In the genomic region with DNA sequence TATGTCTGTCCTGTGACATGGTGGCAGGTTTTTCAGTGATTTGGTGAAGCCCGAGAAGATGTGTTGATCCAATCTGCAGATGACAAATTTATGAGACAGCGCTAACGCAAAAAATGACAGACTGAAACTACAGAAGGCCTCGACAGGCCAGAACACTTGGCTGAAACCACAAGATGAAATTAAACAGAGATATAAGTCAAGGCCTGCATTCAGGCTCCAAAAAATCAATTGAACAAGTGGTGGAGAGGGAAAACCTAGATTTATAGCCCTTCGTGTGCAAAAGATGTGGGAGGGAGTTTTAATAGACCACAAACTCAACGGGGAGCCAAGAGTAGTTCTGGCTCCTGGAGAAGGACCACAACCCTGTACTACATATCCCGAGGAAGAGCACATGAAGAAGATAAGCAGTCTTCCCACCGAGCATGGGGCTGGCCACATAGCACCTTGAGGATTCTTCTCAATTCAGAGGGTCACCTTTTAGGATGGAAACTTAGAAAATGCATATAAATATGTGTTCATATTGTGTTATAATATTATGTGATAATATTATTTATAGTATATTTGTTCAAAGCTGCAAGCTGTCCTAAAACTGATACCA, we compare ENCODE assay signal across 1 cellular context.
TF ChIP-seq lines count a peak whose summit lies in the region.

No MANE protein-coding gene starts in this region.

TF ChIP-seq in HEK293, 187 proteins besides CTCF, POLR2A, EP300 and RAD21 (continued from another document and continues in another):
- TF ChIP-seq, protein P1, sequence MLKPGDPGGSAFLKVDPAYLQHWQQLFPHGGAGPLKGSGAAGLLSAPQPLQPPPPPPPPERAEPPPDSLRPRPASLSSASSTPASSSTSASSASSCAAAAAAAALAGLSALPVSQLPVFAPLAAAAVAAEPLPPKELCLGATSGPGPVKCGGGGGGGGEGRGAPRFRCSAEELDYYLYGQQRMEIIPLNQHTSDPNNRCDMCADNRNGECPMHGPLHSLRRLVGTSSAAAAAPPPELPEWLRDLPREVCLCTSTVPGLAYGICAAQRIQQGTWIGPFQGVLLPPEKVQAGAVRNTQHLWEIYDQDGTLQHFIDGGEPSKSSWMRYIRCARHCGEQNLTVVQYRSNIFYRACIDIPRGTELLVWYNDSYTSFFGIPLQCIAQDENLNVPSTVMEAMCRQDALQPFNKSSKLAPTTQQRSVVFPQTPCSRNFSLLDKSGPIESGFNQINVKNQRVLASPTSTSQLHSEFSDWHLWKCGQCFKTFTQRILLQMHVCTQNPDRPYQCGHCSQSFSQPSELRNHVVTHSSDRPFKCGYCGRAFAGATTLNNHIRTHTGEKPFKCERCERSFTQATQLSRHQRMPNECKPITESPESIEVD (tag by site-specific recombination; IDR thresholded peaks at IDR 0.05): peak; percentile 88
- TF ChIP-seq ZNF23 (tag by site-specific recombination; IDR thresholded peaks at IDR 0.05; ENCODE audit: borderline replicate concordance) (no peak), ZNF621 (tag by site-specific recombination; IDR thresholded peaks at IDR 0.05) (no peak), BCL11A (tag by site-specific recombination; IDR thresholded peaks at IDR 0.05; ENCODE audit: low read depth) (no peak), EGR2 (tag by site-specific recombination; IDR thresholded peaks at IDR 0.05; ENCODE audit: low read depth) (0 out of 2 replicates have a peak, but pooled peaks have one; percentile 7), ZNF837 (tag by site-specific recombination; IDR thresholded peaks at IDR 0.05) (no peak), ZNF112 (tag by site-specific recombination; IDR thresholded peaks at IDR 0.05) (no peak), RBAK (tag by site-specific recombination; IDR thresholded peaks at IDR 0.05) (no peak), OSR2 (tag by site-specific recombination; IDR thresholded peaks at IDR 0.05) (peak; percentile 88), ZNF426 (tag by site-specific recombination; IDR thresholded peaks at IDR 0.05) (no peak), ZNF37A (tag by site-specific recombination; IDR thresholded peaks at IDR 0.05) (no peak), ZNF121 (tag by site-specific recombination; IDR thresholded peaks at IDR 0.05) (peak; percentile 58), ZSCAN30 (tag by site-specific recombination; IDR thresholded peaks at IDR 0.05) (no peak), HOXA7 (CRISPR knock-in tag; IDR thresholded peaks at IDR 0.05; ENCODE audit: borderline replicate concordance) (no peak), GLIS1 (tag by site-specific recombination; IDR thresholded peaks at IDR 0.05) (peak; percentile 45), ZNF555 (tag by site-specific recombination; conservative IDR thresholded peaks at IDR 0.05) (no peak), ZNF138 (tag by site-specific recombination; IDR thresholded peaks at IDR 0.05; ENCODE audit: borderline replicate concordance) (no peak), ZNF571 (tag by site-specific recombination; IDR thresholded peaks at IDR 0.05) (no peak), ZNF146 (tag by site-specific recombination; IDR thresholded peaks at IDR 0.05) (no peak), ZNF510 (tag by site-specific recombination; IDR thresholded peaks at IDR 0.05; ENCODE audit: insufficient replicate concordance) (no peak), ZNF707 (tag by site-specific recombination; IDR thresholded peaks at IDR 0.05) (no peak), ZNF776 (tag by site-specific recombination; IDR thresholded peaks at IDR 0.05; ENCODE audit: borderline replicate concordance) (no peak), ZBTB17 (tag by site-specific recombination; IDR thresholded peaks at IDR 0.05) (peak; percentile 33; the same call in 1 of the 2 replicates), ZNF114 (tag by site-specific recombination; IDR thresholded peaks at IDR 0.05) (no peak), ZNF133 (tag by site-specific recombination; IDR thresholded peaks at IDR 0.05) (no peak), SP2 (tag by site-specific recombination; IDR thresholded peaks at IDR 0.05) (no peak), ZNF473 (tag by site-specific recombination; IDR thresholded peaks at IDR 0.05) (no peak), HOXC10 (CRISPR knock-in tag; IDR thresholded peaks at IDR 0.05) (no peak), ZNF302 (tag by site-specific recombination; IDR thresholded peaks at IDR 0.05; ENCODE audit: low read depth) (no peak), ZNF169 (tag by site-specific recombination; IDR thresholded peaks at IDR 0.05) (no peak)
- TF ChIP-seq, protein P2, sequence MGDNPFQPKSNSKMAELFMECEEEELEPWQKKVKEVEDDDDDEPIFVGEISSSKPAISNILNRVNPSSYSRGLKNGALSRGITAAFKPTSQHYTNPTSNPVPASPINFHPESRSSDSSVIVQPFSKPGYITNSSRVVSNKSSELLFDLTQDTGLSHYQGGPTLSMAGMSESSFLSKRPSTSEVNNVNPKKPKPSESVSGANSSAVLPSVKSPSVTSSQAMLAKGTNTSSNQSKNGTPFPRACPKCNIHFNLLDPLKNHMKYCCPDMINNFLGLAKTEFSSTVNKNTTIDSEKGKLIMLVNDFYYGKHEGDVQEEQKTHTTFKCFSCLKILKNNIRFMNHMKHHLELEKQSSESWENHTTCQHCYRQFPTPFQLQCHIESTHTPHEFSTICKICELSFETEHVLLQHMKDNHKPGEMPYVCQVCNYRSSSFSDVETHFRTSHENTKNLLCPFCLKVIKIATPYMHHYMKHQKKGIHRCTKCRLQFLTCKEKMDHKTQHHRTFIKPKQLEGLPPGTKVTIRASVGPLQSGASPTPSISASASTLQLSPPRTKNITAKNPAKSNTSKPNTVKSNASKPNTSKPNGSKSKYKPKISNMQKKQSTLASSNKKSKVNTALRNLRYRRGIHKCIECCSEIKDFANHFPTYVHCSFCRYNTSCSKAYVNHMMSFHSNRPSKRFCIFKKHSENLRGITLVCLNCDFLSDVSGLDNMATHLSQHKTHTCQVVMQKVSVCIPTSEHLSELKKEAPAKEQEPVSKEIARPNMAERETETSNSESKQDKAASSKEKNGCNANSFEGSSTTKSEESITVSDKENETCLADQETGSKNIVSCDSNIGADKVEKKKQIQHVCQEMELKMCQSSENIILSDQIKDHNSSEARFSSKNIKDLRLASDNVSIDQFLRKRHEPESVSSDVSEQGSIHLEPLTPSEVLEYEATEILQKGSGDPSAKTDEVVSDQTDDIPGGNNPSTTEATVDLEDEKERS (tag by site-specific recombination; IDR thresholded peaks at IDR 0.05): no peak
- TF ChIP-seq, protein P3, sequence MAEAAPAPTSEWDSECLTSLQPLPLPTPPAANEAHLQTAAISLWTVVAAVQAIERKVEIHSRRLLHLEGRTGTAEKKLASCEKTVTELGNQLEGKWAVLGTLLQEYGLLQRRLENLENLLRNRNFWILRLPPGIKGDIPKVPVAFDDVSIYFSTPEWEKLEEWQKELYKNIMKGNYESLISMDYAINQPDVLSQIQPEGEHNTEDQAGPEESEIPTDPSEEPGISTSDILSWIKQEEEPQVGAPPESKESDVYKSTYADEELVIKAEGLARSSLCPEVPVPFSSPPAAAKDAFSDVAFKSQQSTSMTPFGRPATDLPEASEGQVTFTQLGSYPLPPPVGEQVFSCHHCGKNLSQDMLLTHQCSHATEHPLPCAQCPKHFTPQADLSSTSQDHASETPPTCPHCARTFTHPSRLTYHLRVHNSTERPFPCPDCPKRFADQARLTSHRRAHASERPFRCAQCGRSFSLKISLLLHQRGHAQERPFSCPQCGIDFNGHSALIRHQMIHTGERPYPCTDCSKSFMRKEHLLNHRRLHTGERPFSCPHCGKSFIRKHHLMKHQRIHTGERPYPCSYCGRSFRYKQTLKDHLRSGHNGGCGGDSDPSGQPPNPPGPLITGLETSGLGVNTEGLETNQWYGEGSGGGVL (tag by site-specific recombination; IDR thresholded peaks at IDR 0.05): peak; percentile 69
- TF ChIP-seq, protein P4, sequence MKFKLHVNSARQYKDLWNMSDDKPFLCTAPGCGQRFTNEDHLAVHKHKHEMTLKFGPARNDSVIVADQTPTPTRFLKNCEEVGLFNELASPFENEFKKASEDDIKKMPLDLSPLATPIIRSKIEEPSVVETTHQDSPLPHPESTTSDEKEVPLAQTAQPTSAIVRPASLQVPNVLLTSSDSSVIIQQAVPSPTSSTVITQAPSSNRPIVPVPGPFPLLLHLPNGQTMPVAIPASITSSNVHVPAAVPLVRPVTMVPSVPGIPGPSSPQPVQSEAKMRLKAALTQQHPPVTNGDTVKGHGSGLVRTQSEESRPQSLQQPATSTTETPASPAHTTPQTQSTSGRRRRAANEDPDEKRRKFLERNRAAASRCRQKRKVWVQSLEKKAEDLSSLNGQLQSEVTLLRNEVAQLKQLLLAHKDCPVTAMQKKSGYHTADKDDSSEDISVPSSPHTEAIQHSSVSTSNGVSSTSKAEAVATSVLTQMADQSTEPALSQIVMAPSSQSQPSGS (tag by site-specific recombination; IDR thresholded peaks at IDR 0.05; ENCODE audit: low read depth): no peak
- TF ChIP-seq, protein P5, sequence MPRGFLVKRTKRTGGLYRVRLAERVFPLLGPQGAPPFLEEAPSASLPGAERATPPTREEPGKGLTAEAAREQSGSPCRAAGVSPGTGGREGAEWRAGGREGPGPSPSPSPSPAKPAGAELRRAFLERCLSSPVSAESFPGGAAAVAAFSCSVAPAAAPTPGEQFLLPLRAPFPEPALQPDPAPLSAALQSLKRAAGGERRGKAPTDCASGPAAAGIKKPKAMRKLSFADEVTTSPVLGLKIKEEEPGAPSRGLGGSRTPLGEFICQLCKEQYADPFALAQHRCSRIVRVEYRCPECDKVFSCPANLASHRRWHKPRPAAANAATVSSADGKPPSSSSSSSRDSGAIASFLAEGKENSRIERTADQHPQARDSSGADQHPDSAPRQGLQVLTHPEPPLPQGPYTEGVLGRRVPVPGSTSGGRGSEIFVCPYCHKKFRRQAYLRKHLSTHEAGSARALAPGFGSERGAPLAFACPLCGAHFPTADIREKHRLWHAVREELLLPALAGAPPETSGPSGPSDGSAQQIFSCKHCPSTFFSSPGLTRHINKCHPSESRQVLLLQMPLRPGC (tag by site-specific recombination; IDR thresholded peaks at IDR 0.05): no peak
- TF ChIP-seq, protein P6, sequence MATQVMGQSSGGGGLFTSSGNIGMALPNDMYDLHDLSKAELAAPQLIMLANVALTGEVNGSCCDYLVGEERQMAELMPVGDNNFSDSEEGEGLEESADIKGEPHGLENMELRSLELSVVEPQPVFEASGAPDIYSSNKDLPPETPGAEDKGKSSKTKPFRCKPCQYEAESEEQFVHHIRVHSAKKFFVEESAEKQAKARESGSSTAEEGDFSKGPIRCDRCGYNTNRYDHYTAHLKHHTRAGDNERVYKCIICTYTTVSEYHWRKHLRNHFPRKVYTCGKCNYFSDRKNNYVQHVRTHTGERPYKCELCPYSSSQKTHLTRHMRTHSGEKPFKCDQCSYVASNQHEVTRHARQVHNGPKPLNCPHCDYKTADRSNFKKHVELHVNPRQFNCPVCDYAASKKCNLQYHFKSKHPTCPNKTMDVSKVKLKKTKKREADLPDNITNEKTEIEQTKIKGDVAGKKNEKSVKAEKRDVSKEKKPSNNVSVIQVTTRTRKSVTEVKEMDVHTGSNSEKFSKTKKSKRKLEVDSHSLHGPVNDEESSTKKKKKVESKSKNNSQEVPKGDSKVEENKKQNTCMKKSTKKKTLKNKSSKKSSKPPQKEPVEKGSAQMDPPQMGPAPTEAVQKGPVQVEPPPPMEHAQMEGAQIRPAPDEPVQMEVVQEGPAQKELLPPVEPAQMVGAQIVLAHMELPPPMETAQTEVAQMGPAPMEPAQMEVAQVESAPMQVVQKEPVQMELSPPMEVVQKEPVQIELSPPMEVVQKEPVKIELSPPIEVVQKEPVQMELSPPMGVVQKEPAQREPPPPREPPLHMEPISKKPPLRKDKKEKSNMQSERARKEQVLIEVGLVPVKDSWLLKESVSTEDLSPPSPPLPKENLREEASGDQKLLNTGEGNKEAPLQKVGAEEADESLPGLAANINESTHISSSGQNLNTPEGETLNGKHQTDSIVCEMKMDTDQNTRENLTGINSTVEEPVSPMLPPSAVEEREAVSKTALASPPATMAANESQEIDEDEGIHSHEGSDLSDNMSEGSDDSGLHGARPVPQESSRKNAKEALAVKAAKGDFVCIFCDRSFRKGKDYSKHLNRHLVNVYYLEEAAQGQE (tag by site-specific recombination; IDR thresholded peaks at IDR 0.05): no peak
- TF ChIP-seq, protein P7, sequence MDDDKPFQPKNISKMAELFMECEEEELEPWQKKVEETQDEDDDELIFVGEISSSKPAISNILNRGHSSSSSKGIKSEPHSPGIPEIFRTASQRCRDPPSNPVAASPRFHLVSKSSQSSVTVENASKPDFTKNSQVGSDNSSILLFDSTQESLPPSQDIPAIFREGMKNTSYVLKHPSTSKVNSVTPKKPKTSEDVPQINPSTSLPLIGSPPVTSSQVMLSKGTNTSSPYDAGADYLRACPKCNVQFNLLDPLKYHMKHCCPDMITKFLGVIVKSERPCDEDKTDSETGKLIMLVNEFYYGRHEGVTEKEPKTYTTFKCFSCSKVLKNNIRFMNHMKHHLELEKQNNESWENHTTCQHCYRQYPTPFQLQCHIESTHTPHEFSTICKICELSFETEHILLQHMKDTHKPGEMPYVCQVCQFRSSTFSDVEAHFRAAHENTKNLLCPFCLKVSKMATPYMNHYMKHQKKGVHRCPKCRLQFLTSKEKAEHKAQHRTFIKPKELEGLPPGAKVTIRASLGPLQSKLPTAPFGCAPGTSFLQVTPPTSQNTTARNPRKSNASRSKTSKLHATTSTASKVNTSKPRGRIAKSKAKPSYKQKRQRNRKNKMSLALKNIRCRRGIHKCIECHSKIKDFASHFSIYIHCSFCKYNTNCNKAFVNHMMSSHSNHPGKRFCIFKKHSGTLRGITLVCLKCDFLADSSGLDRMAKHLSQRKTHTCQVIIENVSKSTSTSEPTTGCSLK (tag by site-specific recombination; IDR thresholded peaks at IDR 0.05): no peak
- TF ChIP-seq, protein P8, sequence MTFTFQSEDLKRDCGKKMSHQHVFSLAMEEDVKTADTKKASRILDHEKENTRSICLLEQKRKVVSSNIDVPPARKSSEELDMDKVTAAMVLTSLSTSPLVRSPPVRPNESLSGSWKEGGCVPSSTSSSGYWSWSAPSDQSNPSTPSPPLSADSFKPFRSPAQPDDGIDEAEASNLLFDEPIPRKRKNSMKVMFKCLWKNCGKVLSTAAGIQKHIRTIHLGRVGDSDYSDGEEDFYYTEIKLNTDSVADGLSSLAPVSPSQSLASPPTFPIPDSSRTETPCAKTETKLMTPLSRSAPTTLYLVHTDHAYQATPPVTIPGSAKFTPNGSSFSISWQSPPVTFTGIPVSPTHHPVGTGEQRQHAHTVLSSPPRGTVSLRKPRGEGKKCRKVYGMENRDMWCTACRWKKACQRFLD (tag by site-specific recombination; IDR thresholded peaks at IDR 0.05): no peak
- TF ChIP-seq, protein P9, sequence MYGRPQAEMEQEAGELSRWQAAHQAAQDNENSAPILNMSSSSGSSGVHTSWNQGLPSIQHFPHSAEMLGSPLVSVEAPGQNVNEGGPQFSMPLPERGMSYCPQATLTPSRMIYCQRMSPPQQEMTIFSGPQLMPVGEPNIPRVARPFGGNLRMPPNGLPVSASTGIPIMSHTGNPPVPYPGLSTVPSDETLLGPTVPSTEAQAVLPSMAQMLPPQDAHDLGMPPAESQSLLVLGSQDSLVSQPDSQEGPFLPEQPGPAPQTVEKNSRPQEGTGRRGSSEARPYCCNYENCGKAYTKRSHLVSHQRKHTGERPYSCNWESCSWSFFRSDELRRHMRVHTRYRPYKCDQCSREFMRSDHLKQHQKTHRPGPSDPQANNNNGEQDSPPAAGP (tag by site-specific recombination; IDR thresholded peaks at IDR 0.05): no peak
- TF ChIP-seq, protein P10, sequence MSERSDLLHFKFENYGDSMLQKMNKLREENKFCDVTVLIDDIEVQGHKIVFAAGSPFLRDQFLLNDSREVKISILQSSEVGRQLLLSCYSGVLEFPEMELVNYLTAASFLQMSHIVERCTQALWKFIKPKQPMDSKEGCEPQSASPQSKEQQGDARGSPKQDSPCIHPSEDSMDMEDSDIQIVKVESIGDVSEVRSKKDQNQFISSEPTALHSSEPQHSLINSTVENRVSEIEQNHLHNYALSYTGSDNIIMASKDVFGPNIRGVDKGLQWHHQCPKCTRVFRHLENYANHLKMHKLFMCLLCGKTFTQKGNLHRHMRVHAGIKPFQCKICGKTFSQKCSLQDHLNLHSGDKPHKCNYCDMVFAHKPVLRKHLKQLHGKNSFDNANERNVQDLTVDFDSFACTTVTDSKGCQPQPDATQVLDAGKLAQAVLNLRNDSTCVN (tag by site-specific recombination; optimal IDR thresholded peaks at IDR 0.05): no peak
